Comparison of ENCODE assay signal across 9 cellular contexts in genomic region chr4:47525154-47525819, GRCh38. TPM values are rescaled to one million over a fixed set of nuclear protein-coding genes. Genes with fewer than 3 reads are reported as not detected.
DNase-seq lines count a peak whose midpoint lies in the region; ATAC-seq, FAIRE-seq and TF ChIP-seq lines count a peak whose summit lies in the region.
"Had no signal": no experiment of that assay in that cellular context is flagged by ENCODE, and none has a peak within 500 bp of the region (broad histone marks: within the 10 kb centered on the region; RNA-seq: fewer than 3 reads in every experiment).

No MANE protein-coding gene starts in this region.

- H3F3A ChIP-seq in SK-N-SH (replicated peaks; ENCODE audit: insufficient read depth), result peaks cover 24% of the 10 kb centered on the region

- peaks cover 9% of the 10 kb centered on the region for H3K36me3 Mint-ChIP-seq in activated naive CD4-positive, alpha-beta T cell treated with anti-CD3 and anti-CD28 coated beads for 36 hours (ENCODE audit: low read depth)

- H3K9me3 ChIP-seq in SK-N-SH (no peaks in the 10 kb centered on the region; the same call in 1 of the 2 replicates), pancreas (no peaks in the 10 kb centered on the region)

- TF ChIP-seq RAD21 in SK-N-SH (IDR thresholded peaks at IDR 0.05; ENCODE audit: low read length), result no peak

- peak; percentile 34 for FAIRE-seq in pancreas (lab: Jason Lieb, UNC)

- H3K9me2 ChIP-seq in SK-N-SH, result no peaks in the 10 kb centered on the region

- H3K27ac ChIP-seq in SK-N-SH (ENCODE audit: low read depth in 2 of 2, low read length in 1 of 2) (peak overlapping the region; percentile 36 to 93; a peak in 3 of 4 replicates), pancreas (no peak overlapping the region)

- peak; percentile 36 to 90; a peak in 3 of 4 replicates for TF ChIP-seq EP300 in SK-N-SH (IDR thresholded peaks at IDR 0.05; ENCODE audit: borderline replicate concordance in 1 of 2, low read depth in 1 of 2, low read length in 1 of 2)

- TF ChIP-seq CTCF in SK-N-SH (IDR thresholded peaks at IDR 0.05), result no peak
- no peak for TF ChIP-seq CTCF in fibroblast of the aortic adventitia (IDR thresholded peaks at IDR 0.05; ENCODE audit: insufficient read depth, low read length)
- no peak for TF ChIP-seq CTCF in pancreas (IDR thresholded peaks at IDR 0.05)

- peaks cover 24 to 38% of the 10 kb centered on the region in 2 experiments for H3K36me3 ChIP-seq in SK-N-SH (replicated peaks in 1 of 2; ENCODE audit: control insufficient read depth in 1 of 2, insufficient read depth in 2 of 2, low read length in 1 of 2)
- peaks cover 0 to 9% (median 0%) of the 10 kb centered on the region in 3 donors for H3K36me3 ChIP-seq in pancreas

- H3K27me3 ChIP-seq in SK-N-SH (ENCODE audit: insufficient read depth) (no peaks in the 10 kb centered on the region), pancreas (no peaks in the 10 kb centered on the region)

- POLR2A ChIA-PET in SK-N-SH (lab: Yijun Ruan, JAX), result no interaction called here

- 31% methylated on average over 5 of the region's 5 CpGs for WGBS in SK-N-SH (ENCODE audit: low lambda C conversion rate)
- 85 to 89% methylated on average over 5 of the region's 5 CpGs for WGBS in pancreas, 2 donors

- CTCF ChIA-PET in SK-N-SH (lab: Yijun Ruan, JAX), result interaction anchor here (1.0 kb wide), 1 partner anchor 40 kb away, joined by 3 read pairs; the partner anchor contains the start of gene ATP10D
- CTCF ChIA-PET in activated naive CD4-positive, alpha-beta T cell treated with anti-CD3 and anti-CD28 coated beads for 36 hours (lab: Charles Lee), result no interaction called here

- DNase-seq in CD1c-positive myeloid dendritic cell (ENCODE audit: extremely low spot score) (peak; percentile 15), SK-N-SH (no peak), fibroblast of the aortic adventitia (ENCODE audit: low read depth) (peak; percentile 97), pancreas (no peak)
- no peak for DNase-seq in activated naive CD4-positive, alpha-beta T cell treated with anti-CD3 and anti-CD28 coated beads for 36 hours
- DNase-seq in activated CD8-positive, alpha-beta memory T cell treated with anti-CD3 and anti-CD28 coated beads for 24 hours, result no peak
- no peak for DNase-seq in stimulated activated CD4-positive, alpha-beta T cell treated with anti-CD3 and anti-CD28 coated beads, Interleukin-4, amount 100 ng/mL, for 24 hours
- no peak for DNase-seq in activated CD4-positive, alpha-beta T cell treated with anti-CD3 and anti-CD28 coated beads for 1 hour

- peak overlapping the region; percentile 37 for H3K9ac ChIP-seq in SK-N-SH

- no peaks in the 10 kb centered on the region for H4K20me1 ChIP-seq in SK-N-SH (ENCODE audit: insufficient read depth)

- peaks cover 13% of the 10 kb centered on the region for H3K9me3 Mint-ChIP-seq in activated naive CD4-positive, alpha-beta T cell treated with anti-CD3 and anti-CD28 coated beads for 36 hours

- H3K27ac Mint-ChIP-seq in activated naive CD4-positive, alpha-beta T cell treated with anti-CD3 and anti-CD28 coated beads for 36 hours, result no peak overlapping the region
- H3K27ac Mint-ChIP-seq: mesothelial cell of epicardium had no signal

- no peak overlapping the region for H3K4me3 ChIP-seq in SK-N-SH (ENCODE audit: low read depth in 2 of 2, low read length in 1 of 2)
- no peak overlapping the region for H3K4me3 ChIP-seq in fibroblast of the aortic adventitia (ENCODE audit: low read depth, low read length)
- H3K4me3 ChIP-seq in pancreas, result no peak overlapping the region

- H2AFZ ChIP-seq in SK-N-SH (ENCODE audit: low read depth), result no peak overlapping the region

- peak in 2 of 4 donors; percentile 31 to 60 for ATAC-seq in pancreas

- no peaks in the 10 kb centered on the region for H3K27me3 Mint-ChIP-seq in activated naive CD4-positive, alpha-beta T cell treated with anti-CD3 and anti-CD28 coated beads for 36 hours (ENCODE audit: low read depth)

- H3K4me3 Mint-ChIP-seq in activated naive CD4-positive, alpha-beta T cell treated with anti-CD3 and anti-CD28 coated beads for 36 hours, result no peak overlapping the region
- H3K4me3 Mint-ChIP-seq: mesothelial cell of epicardium had no signal

- peaks cover 0 to 12% of the 10 kb centered on the region in 2 experiments; a peak in 2 of 4 replicates for H3K4me1 ChIP-seq in SK-N-SH (ENCODE audit: control insufficient read depth in 1 of 2, insufficient read depth in 2 of 2, low read depth in 1 of 2, low read length in 1 of 2)
- no peaks in the 10 kb centered on the region for H3K4me1 ChIP-seq in pancreas

- peak overlapping the region; percentile 38 for H3K4me2 ChIP-seq in SK-N-SH

- intact Hi-C loops in pancreas (cut with DNase I), result no loop called here
- intact Hi-C loops in activated naive CD4-positive, alpha-beta T cell treated with anti-CD3 and anti-CD28 coated beads for 36 hours (cut with micrococcal nuclease), result no loop called here

- H3K79me2 ChIP-seq in SK-N-SH (ENCODE audit: insufficient read depth), result peaks cover 6% of the 10 kb centered on the region; the same call in 1 of the 2 replicates

- H3K4me1 Mint-ChIP-seq in activated naive CD4-positive, alpha-beta T cell treated with anti-CD3 and anti-CD28 coated beads for 36 hours (ENCODE audit: low read depth), result no peaks in the 10 kb centered on the region
- H3K4me1 Mint-ChIP-seq: mesothelial cell of epicardium had no signal

TF ChIP-seq in SK-N-SH, 30 proteins besides CTCF, POLR2A, EP300 and RAD21 (continues in another document):
- TF ChIP-seq NRF1 (IDR thresholded peaks at IDR 0.05; ENCODE audit: low read depth, low read length) (no peak), REST (IDR thresholded peaks at IDR 0.05; ENCODE audit: low read depth, low read length) (no peak), MAX (IDR thresholded peaks at IDR 0.05; ENCODE audit: low read depth) (no peak), MXI1 (IDR thresholded peaks at IDR 0.05; ENCODE audit: low read depth, low read length) (no peak), TCF12 (IDR thresholded peaks at IDR 0.05) (peak; percentile 85), JUND (IDR thresholded peaks at IDR 0.05) (peak; percentile 89), USF1 (IDR thresholded peaks at IDR 0.05; ENCODE audit: borderline replicate concordance, low read depth) (no peak), GATA2 (CRISPR knock-in tag; IDR thresholded peaks at IDR 0.05) (no peak), RCOR1 (IDR thresholded peaks at IDR 0.05; ENCODE audit: low read length) (no peak), MEF2A (IDR thresholded peaks at IDR 0.05; ENCODE audit: borderline replicate concordance, low read depth) (peak; percentile 93), SIN3A (IDR thresholded peaks at IDR 0.05; ENCODE audit: borderline replicate concordance, low read depth, low read length) (no peak), FOXJ3 (CRISPR knock-in tag; IDR thresholded peaks at IDR 0.05) (no peak), PBX3 (IDR thresholded peaks at IDR 0.05) (peak; percentile 74)

RNA-seq across cellular contexts. Expression of gene ATP10D, which starts 40.2 kb away (rescaled TPM):
- polyA plus RNA-seq in SK-N-SH (2012; rRNA removed), result 7.9 and 12.6 TPM in 2 replicates
- polyA plus RNA-seq in SK-N-SH (2012; cell fraction: cytosol; rRNA removed), result 8.7 and 9.8 TPM in 2 replicates
- 8.2 and 15.7 TPM in 2 replicates for polyA plus RNA-seq in SK-N-SH (2012; cell fraction: nucleus; rRNA removed)
- total RNA-seq in fibroblast of the aortic adventitia (ENCODE audit: low replicate concordance), result 43.7 and 50.0 TPM in 2 replicates
- 10 to 100 TPM in 3 of 6 donors, 1 to 10 TPM in 3; 5.8 to 20.5 (median 9.4) TPM for total RNA-seq in pancreas
- 1 to 10 TPM; 2.1 to 4.6 TPM for polyA plus RNA-seq in pancreas
- 1 to 10 TPM; 2.7 to 3.1 TPM for total RNA-seq in activated naive CD4-positive, alpha-beta T cell treated with anti-CD3 and anti-CD28 coated beads for 36 hours

Comparison
In these comparisons a context has a peak if more than half of its experiments do, and no peak if none do; other contexts are left out.
1. DNase-seq: peak in CD1c-positive myeloid dendritic cell (single experiment) and fibroblast of the aortic adventitia (single experiment); none in SK-N-SH (single experiment), pancreas (0 of 6), activated naive CD4-positive, alpha-beta T cell treated with anti-CD3 and anti-CD28 coated beads for 36 hours (single experiment), activated CD8-positive, alpha-beta memory T cell treated with anti-CD3 and anti-CD28 coated beads for 24 hours (single experiment), stimulated activated CD4-positive, alpha-beta T cell treated with anti-CD3 and anti-CD28 coated beads, Interleukin-4, amount 100 ng/mL, for 24 hours (single experiment) and activated CD4-positive, alpha-beta T cell treated with anti-CD3 and anti-CD28 coated beads for 1 hour (single experiment).
2. H3K27ac ChIP-seq: peak in SK-N-SH (2 of 2); none in pancreas (0 of 4).